In genomic region chr6:109722564-109723254, GRCh38 we compare ENCODE assay signal across 19 cellular contexts.
"Had no signal": no experiment of that assay in that cellular context is flagged by ENCODE, and none has a peak within 500 bp of the region (broad histone marks: within the 10 kb centered on the region; RNA-seq: fewer than 3 reads in every experiment).

No MANE protein-coding gene starts in this region.

- ATAC-seq: activated naive CD4-positive, alpha-beta T cell treated with anti-CD3 and anti-CD28 coated beads, Interleukin-2, amount 50 U/mL, for 72 hours; activated T-cell treated with anti-CD3 and anti-CD28 coated beads, Interleukin-2, amount 50 U/mL, for 72 hours; naive thymus-derived CD8-positive, alpha-beta T cell; stimulated activated memory B cell treated with anti-CD40 and anti-IgM and Interleukin-4, amounts not matched to agents 10 μg/mL and 1 μg/mL and 100 μg/mL, for 72 hours had no signal

- DNase-seq: activated CD4-positive, alpha-beta T cell treated with anti-CD3 and anti-CD28 coated beads for 1 hour; activated CD8-positive, alpha-beta memory T cell treated with anti-CD3 and anti-CD28 coated beads for 24 hours; activated effector memory CD4-positive, alpha-beta T cell treated with anti-CD3 and anti-CD28 coated beads, Interleukin-2, amount 50 U/mL, for 16 hours; activated T-cell treated with anti-CD3 and anti-CD28 coated beads, Interleukin-2, amount 50 U/mL, for 72 hours; adrenal gland; colonic mucosa; endodermal cell; erythroblast; heart right ventricle; immature natural killer cell; mesendoderm; naive thymus-derived CD8-positive, alpha-beta T cell; sigmoid colon; stimulated activated CD4-positive, alpha-beta T cell treated with anti-CD3 and anti-CD28 coated beads, Interleukin-4, amount 100 ng/mL, for 4 hours; thyroid gland; WERI-Rb-1 had no signal

- H3K4me1 ChIP-seq: colonic mucosa had no signal

- H3K4me3 ChIP-seq: adrenal gland, colonic mucosa, heart right ventricle, sigmoid colon, thyroid gland had no signal

- H3K4me3 Mint-ChIP-seq: activated T-cell treated with anti-CD3 and anti-CD28 coated beads, Interleukin-2, amount 50 U/mL, for 72 hours; endodermal cell; immature natural killer cell; naive thymus-derived CD8-positive, alpha-beta T cell; stimulated activated memory B cell treated with anti-CD40 and anti-IgM and Interleukin-4, amounts not matched to agents 10 μg/mL and 1 μg/mL and 100 μg/mL, for 72 hours had no signal

- H3K27me3 ChIP-seq: adrenal gland, colonic mucosa, heart right ventricle, neutrophil, sigmoid colon, thyroid gland had no signal

- H3K9me3 ChIP-seq: adrenal gland, colonic mucosa, neutrophil, thyroid gland had no signal

- H3K36me3 ChIP-seq: adrenal gland, colonic mucosa, thyroid gland, WERI-Rb-1 had no signal

- H3K27me3 Mint-ChIP-seq: naive thymus-derived CD8-positive, alpha-beta T cell; stimulated activated memory B cell treated with anti-CD40 and anti-IgM and Interleukin-4, amounts not matched to agents 10 μg/mL and 1 μg/mL and 100 μg/mL, for 72 hours had no signal

- H3K27ac Mint-ChIP-seq: activated naive CD4-positive, alpha-beta T cell treated with anti-CD3 and anti-CD28 coated beads, Interleukin-2, amount 50 U/mL, for 72 hours; activated T-cell treated with anti-CD3 and anti-CD28 coated beads, Interleukin-2, amount 50 U/mL, for 72 hours; endodermal cell; naive thymus-derived CD8-positive, alpha-beta T cell; stimulated activated memory B cell treated with anti-CD40 and anti-IgM and Interleukin-4, amounts not matched to agents 10 μg/mL and 1 μg/mL and 100 μg/mL, for 72 hours had no signal

- H3K27ac ChIP-seq: adrenal gland, colonic mucosa, neutrophil, sigmoid colon, thyroid gland, WERI-Rb-1 had no signal

- H3K9me3 Mint-ChIP-seq: activated naive CD4-positive, alpha-beta T cell treated with anti-CD3 and anti-CD28 coated beads, Interleukin-2, amount 50 U/mL, for 72 hours; immature natural killer cell; stimulated activated memory B cell treated with anti-CD40 and anti-IgM and Interleukin-4, amounts not matched to agents 10 μg/mL and 1 μg/mL and 100 μg/mL, for 72 hours had no signal
